Comparison of ENCODE assay signal across 8 cellular contexts in genomic region chrX:81377329-81377728, GRCh38.
DNase-seq lines count a peak whose midpoint lies in the region; ATAC-seq and TF ChIP-seq lines count a peak whose summit lies in the region.

No MANE protein-coding gene starts in this region.

- intact Hi-C loops in CD4-positive, alpha-beta memory T cell (cut with micrococcal nuclease) = loop anchor here (1.0 to 5.0 kb wide), 2 partner anchors 180 to 203 kb away; no protein-coding TSS in a partner anchor
- intact Hi-C loops in body of pancreas (cut with DNase I) = loop anchor here (10.0 kb wide), 1 partner anchor 203 kb away; no protein-coding TSS in a partner anchor

- POLR2A ChIA-PET in CD4-positive, alpha-beta memory T cell (lab: Charles Lee; ENCODE audit: partially characterized antibody) = no interaction called here
- POLR2A ChIA-PET in HEK293T (lab: Yijun Ruan, JAX) = no interaction called here

- peak; percentile 25 to 63 (median 51) for TF ChIP-seq CTCF in body of pancreas (IDR thresholded peaks at IDR 0.05)

- no peaks in the 10 kb centered on the region for H3K9me3 ChIP-seq in CD4-positive, alpha-beta memory T cell (ENCODE audit: control insufficient read depth in 1 of 2, low read length in 2 of 2)
- H3K9me3 ChIP-seq in body of pancreas = no peaks in the 10 kb centered on the region
- no peaks in the 10 kb centered on the region for H3K9me3 ChIP-seq in effector memory CD4-positive, alpha-beta T cell (ENCODE audit: control insufficient read depth, low read length)

- H3K4me3 ChIP-seq in CD4-positive, alpha-beta memory T cell (ENCODE audit: low read length in 2 of 2) = no peak overlapping the region
- no peak overlapping the region for H3K4me3 ChIP-seq in body of pancreas
- H3K4me3 ChIP-seq in effector memory CD4-positive, alpha-beta T cell (ENCODE audit: insufficient read depth, low read depth, low read length, poor library complexity, severe bottlenecking) = no peak overlapping the region

- H3K4me1 ChIP-seq in CD4-positive, alpha-beta memory T cell (ENCODE audit: insufficient read depth, low read length) = no peaks in the 10 kb centered on the region
- H3K4me1 ChIP-seq in body of pancreas = no peaks in the 10 kb centered on the region
- H3K4me1 ChIP-seq in effector memory CD4-positive, alpha-beta T cell (ENCODE audit: control insufficient read depth, insufficient read depth, low read length, poor library complexity, severe bottlenecking) = no peaks in the 10 kb centered on the region

- ATAC-seq in body of pancreas = no peak

- no peak overlapping the region for H3K4me3 Mint-ChIP-seq in CD4-positive, alpha-beta memory T cell

- H3K27ac Mint-ChIP-seq in CD4-positive, alpha-beta memory T cell = no peak overlapping the region

- no peaks in the 10 kb centered on the region for H3K36me3 ChIP-seq in CD4-positive, alpha-beta memory T cell (ENCODE audit: insufficient read depth, low read length)
- no peaks in the 10 kb centered on the region for H3K36me3 ChIP-seq in body of pancreas (replicated peaks in 1 of 2; ENCODE audit: insufficient read depth in 1 of 2, low read depth in 2 of 2)
- no peaks in the 10 kb centered on the region for H3K36me3 ChIP-seq in effector memory CD4-positive, alpha-beta T cell (ENCODE audit: control insufficient read depth, insufficient read depth, low read length)

- H3K27me3 ChIP-seq in CD4-positive, alpha-beta memory T cell (ENCODE audit: insufficient read depth, low read length) = no peaks in the 10 kb centered on the region
- H3K27me3 ChIP-seq in body of pancreas = no peaks in the 10 kb centered on the region
- H3K27me3 ChIP-seq in effector memory CD4-positive, alpha-beta T cell (replicated peaks; ENCODE audit: control insufficient read depth, insufficient read depth, low read length, poor library complexity, severe bottlenecking) = no peaks in the 10 kb centered on the region

- H3K9me3 Mint-ChIP-seq in CD4-positive, alpha-beta memory T cell = peaks cover 0 to 1% (median 0%) of the 10 kb centered on the region in 8 donors

- TF ChIP-seq POLR2A in body of pancreas (IDR thresholded peaks at IDR 0.05) = no peak

- CTCF ChIA-PET in CD4-positive, alpha-beta memory T cell (lab: Charles Lee; ENCODE audit: partially characterized antibody) = interaction anchor here (1.0 to 1.9 kb wide), 5 partner anchors 10 to 504 kb away, joined by 3 to 6 read pairs (median 4); no protein-coding TSS in a partner anchor
- CTCF ChIA-PET in HEK293T (lab: Yijun Ruan, JAX) = interaction anchor here (0.8 to 1.7 kb wide), 2 partner anchors 175 to 182 kb away, joined by 3 read pairs; partner anchors contain the start of genes HMGN5 and SH3BGRL

- H3K4me1 Mint-ChIP-seq in CD4-positive, alpha-beta memory T cell = no peaks in the 10 kb centered on the region

- no peak overlapping the region for H3K27ac ChIP-seq in CD4-positive, alpha-beta memory T cell (ENCODE audit: low read depth, low read length)
- H3K27ac ChIP-seq in body of pancreas = no peak overlapping the region
- no peak overlapping the region for H3K27ac ChIP-seq in effector memory CD4-positive, alpha-beta T cell (ENCODE audit: insufficient read depth, low read length, poor library complexity, severe bottlenecking)

- WGBS in body of pancreas, 2 donors = 2 to 5% methylated on average over 2 of the region's 2 CpGs

- peak in 3 of 5 donors; percentile 1 to 8 (median 2) for DNase-seq in CD4-positive, alpha-beta memory T cell
- DNase-seq in HEK293T (ENCODE audit: extremely low spot score) = peak; percentile 21
- no peak for DNase-seq in body of pancreas
- peak; percentile 27 to 37 for DNase-seq in lung microvascular endothelial cell (ENCODE audit: low read depth in 2 of 2)
- no peak for DNase-seq in stimulated activated CD4-positive, alpha-beta T cell treated with anti-CD3 and anti-CD28 coated beads, Interleukin-4, amount 100 ng/mL, for 4 hours
- no peak for DNase-seq in GM19238 (ENCODE audit: insufficient read length, low spot score)
- DNase-seq in DMS79 (lab: John Stamatoyannopoulos, UW) = no peak
- no peak for DNase-seq in effector memory CD4-positive, alpha-beta T cell

- H3K27me3 Mint-ChIP-seq in CD4-positive, alpha-beta memory T cell = peaks cover 0 to 5% of the 10 kb centered on the region in 2 donors

- no peaks in the 10 kb centered on the region for H3K36me3 Mint-ChIP-seq in CD4-positive, alpha-beta memory T cell

TF ChIP-seq in HEK293T, 16 proteins besides CTCF, POLR2A, EP300 and RAD21:
- TF ChIP-seq LEF1 (IDR thresholded peaks at IDR 0.05; ENCODE audit: borderline replicate concordance) (no peak), ZNF384 (IDR thresholded peaks at IDR 0.05) (no peak), ARNT (IDR thresholded peaks at IDR 0.05) (no peak), BHLHE40 (IDR thresholded peaks at IDR 0.05; ENCODE audit: borderline replicate concordance) (no peak), SUZ12 (IDR thresholded peaks at IDR 0.05) (no peak), SP1 (IDR thresholded peaks at IDR 0.05) (no peak), ELF4 (IDR thresholded peaks at IDR 0.05) (no peak), FOXA1 (IDR thresholded peaks at IDR 0.05) (no peak), HDGF (IDR thresholded peaks at IDR 0.05; ENCODE audit: borderline replicate concordance) (no peak), TARDBP (IDR thresholded peaks at IDR 0.05) (no peak), FOXK2 (IDR thresholded peaks at IDR 0.05) (no peak), CTBP1 (IDR thresholded peaks at IDR 0.05; ENCODE audit: borderline replicate concordance) (no peak)

Comparison
In these comparisons a context has a peak if more than half of its experiments do, and no peak if none do; other contexts are left out.
1. DNase-seq: peak in CD4-positive, alpha-beta memory T cell (3 of 5), HEK293T (single experiment) and lung microvascular endothelial cell (2 of 2); none in body of pancreas (0 of 4), stimulated activated CD4-positive, alpha-beta T cell treated with anti-CD3 and anti-CD28 coated beads, Interleukin-4, amount 100 ng/mL, for 4 hours (0 of 2), GM19238 (single experiment), DMS79 (single experiment) and effector memory CD4-positive, alpha-beta T cell (0 of 3).